In the genomic region with DNA sequence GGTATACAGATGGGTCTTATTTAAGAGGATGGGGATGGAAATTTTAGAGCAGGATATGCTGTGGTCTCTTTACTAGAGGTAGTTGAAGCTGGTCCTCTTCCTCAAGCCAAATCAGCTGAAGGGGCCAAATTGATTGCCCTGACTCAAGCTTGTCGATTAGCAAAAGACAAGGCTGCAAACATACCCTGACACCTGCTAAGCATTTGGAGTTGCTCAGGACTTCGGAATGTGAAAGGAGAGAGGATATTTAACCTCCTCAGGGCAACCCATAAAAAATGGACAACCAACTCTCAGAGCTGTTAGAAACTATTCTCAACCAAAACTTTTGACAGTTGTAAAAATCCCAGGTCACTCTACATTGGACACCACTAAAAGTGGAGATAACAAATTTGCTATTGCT, we compare ENCODE assay signal across 28 cellular contexts. TPM values are rescaled to one million over a fixed set of nuclear protein-coding genes. Genes with fewer than 3 reads are reported as not detected.
"Had no signal": no experiment of that assay in that cellular context is flagged by ENCODE, and none has a peak within 500 bp of the region (broad histone marks: within the 10 kb centered on the region; RNA-seq: fewer than 3 reads in every experiment).

No MANE protein-coding gene starts in this region.

- DNase-seq: activated CD4-positive, alpha-beta T cell treated with anti-CD3 and anti-CD28 coated beads for 48 hours; activated CD4-positive, alpha-beta T cell treated with anti-CD3 and anti-CD28 coated beads, Interleukin-2, amount 50 U/mL, for 4 hours; activated CD4-positive, CD25-positive, alpha-beta regulatory T cell treated with anti-CD3 and anti-CD28 coated beads, Interleukin-2, amount 50 U/mL, for 72 hours; activated CD8-positive, alpha-beta memory T cell treated with anti-CD3 and anti-CD28 coated beads, Interleukin-2, amount 50 U/mL, for 48 hours; activated CD8-positive, alpha-beta T cell treated with anti-CD3 and anti-CD28 coated beads, Interleukin-2, amount 10 ng/mL, durations not matched to agents 7 days and 5 days; activated T-cell treated with anti-CD3 and anti-CD28 coated beads, Interleukin-2, amount 50 U/mL, for 1 hour; aorta; central memory CD4-positive, alpha-beta T cell; Kasumi-1; KBM-7; NCI-H1092; NCI-H1417; NCI-H2029; NCI-H2107; NCI-H2171 treated with DMSO at 0.1 percent for 48 hours; NCI-H226; NCI-H510A; NCI-H526 treated with DMSO at 0.1 percent for 48 hours; NCI-H82; Right ventricle myocardium superior; SJCRH30; SK-N-SH; T-helper 1 cell had no signal

- ATAC-seq: activated CD8-positive, alpha-beta T cell treated with anti-CD3 and anti-CD28 coated beads, Interleukin-2, amount 10 ng/mL, durations not matched to agents 7 days and 5 days; Panc1; WTC11 had no signal

RNA-seq across cellular contexts. Expression of a gene that starts 15.6 kb away (rescaled TPM):
- total RNA-seq: bronchial epithelial cell, MCF 10A, OCI-LY7, SJCRH30 had no signal

RNA-seq across cellular contexts. Expression of a gene that starts 31.0 kb away (rescaled TPM):
- total RNA-seq: OCI-LY7 had no signal
